In genomic region chr20:55685848-55686247, GRCh38 we compare ENCODE assay signal across 38 cellular contexts.
"Had no signal": no experiment of that assay in that cellular context is flagged by ENCODE, and none has a peak within 500 bp of the region (broad histone marks: within the 10 kb centered on the region; RNA-seq: fewer than 3 reads in every experiment).

No MANE protein-coding gene starts in this region.

- H3K27me3 Mint-ChIP-seq: activated CD4-positive, alpha-beta memory T cell treated with anti-CD3 and anti-CD28 coated beads, Interleukin-2, amount 10 ng/mL, durations not matched to agents 7 days and 5 days; activated CD4-positive, alpha-beta T cell treated with anti-CD3 and anti-CD28 coated beads, Interleukin-2, amount 10 ng/mL, durations not matched to agents 7 days and 5 days; activated naive CD8-positive, alpha-beta T cell treated with anti-CD3 and anti-CD28 coated beads for 36 hours; activated T-helper 17 cell treated with anti-CD3 and anti-CD28 coated beads, Interleukin-2, amount 50 U/mL, for 72 hours had no signal

- H3K36me3 ChIP-seq: adrenal gland, brain microvascular endothelial cell, breast epithelium, WERI-Rb-1 had no signal

- ATAC-seq: activated CD4-positive, alpha-beta T cell treated with anti-CD3 and anti-CD28 coated beads for 36 hours; activated CD4-positive, CD25-positive, alpha-beta regulatory T cell treated with anti-CD3 and anti-CD28 coated beads, Interleukin-2, amount 50 U/mL, for 24 hours; activated naive CD4-positive, alpha-beta T cell treated with anti-CD3 and anti-CD28 coated beads, Interleukin-2, amount 50 U/mL, for 72 hours; activated T-cell treated with anti-CD3 and anti-CD28 coated beads, Interleukin-2, amount 50 U/mL, for 4 hours; activated T-cell treated with anti-CD3 and anti-CD28 coated beads, Interleukin-2, amount 50 U/mL, for 72 hours; activated T-helper 17 cell treated with anti-CD3 and anti-CD28 coated beads, Interleukin-2, amount 50 U/mL, for 72 hours; body of pancreas; WTC11 had no signal

- H3K4me1 ChIP-seq: adrenal gland, body of pancreas, breast epithelium had no signal

- H3K4me3 ChIP-seq: adrenal gland, body of pancreas, breast epithelium had no signal

- H3K27ac ChIP-seq: body of pancreas, brain microvascular endothelial cell, breast epithelium, WERI-Rb-1 had no signal

- H3K4me3 Mint-ChIP-seq: activated CD4-positive, alpha-beta memory T cell treated with anti-CD3 and anti-CD28 coated beads, Interleukin-2, amount 10 ng/mL, durations not matched to agents 7 days and 5 days; activated CD4-positive, alpha-beta T cell treated with anti-CD3 and anti-CD28 coated beads for 36 hours; activated CD4-positive, alpha-beta T cell treated with anti-CD3 and anti-CD28 coated beads, Interleukin-2, amount 10 ng/mL, durations not matched to agents 7 days and 5 days; activated naive CD4-positive, alpha-beta T cell treated with anti-CD3 and anti-CD28 coated beads for 36 hours; activated naive CD8-positive, alpha-beta T cell treated with anti-CD3 and anti-CD28 coated beads for 36 hours; activated T-cell treated with anti-CD3 and anti-CD28 coated beads, Interleukin-2, amount 50 U/mL, for 4 hours; activated T-cell treated with anti-CD3 and anti-CD28 coated beads, Interleukin-2, amount 50 U/mL, for 72 hours; activated T-helper 1 cell treated with anti-CD3 and anti-CD28 coated beads, Interleukin-12 subunit alpha, Interleukin-12 subunit beta, Interleukin-2, Interleukin-4 antibody, amounts not matched to agents 30 ng/mL and 10 ng/mL and 1 ng/mL, durations not matched to agents 14 hours and 24 hours and 36 hours; activated T-helper 17 cell treated with anti-CD3 and anti-CD28 coated beads, Interleukin-2, amount 50 U/mL, for 72 hours; T-helper 1 cell treated with Interleukin-12 subunit alpha and Interleukin-12 subunit beta and Interleukin-4 antibody, amounts not matched to agents 30 μg/mL and 1 μg/mL, for 36 hours; T-helper 2 cell treated with Interferon-gamma antibody and Interleukin-4, amounts not matched to agents 5 μg/mL and 100 μg/mL, for 36 hours; WTC11 had no signal

- H3K36me3 Mint-ChIP-seq: activated naive CD4-positive, alpha-beta T cell treated with anti-CD3 and anti-CD28 coated beads, Interleukin-2, amount 50 U/mL, for 72 hours; activated naive CD8-positive, alpha-beta T cell treated with anti-CD3 and anti-CD28 coated beads for 36 hours had no signal

- H3K27me3 ChIP-seq: adrenal gland, body of pancreas, brain microvascular endothelial cell, breast epithelium had no signal

- H3K4me1 Mint-ChIP-seq: activated CD4-positive, alpha-beta memory T cell treated with anti-CD3 and anti-CD28 coated beads, Interleukin-2, amount 10 ng/mL, durations not matched to agents 7 days and 5 days; activated CD4-positive, alpha-beta T cell treated with anti-CD3 and anti-CD28 coated beads for 36 hours; activated CD4-positive, alpha-beta T cell treated with anti-CD3 and anti-CD28 coated beads, Interleukin-2, amount 10 ng/mL, durations not matched to agents 7 days and 5 days; activated naive CD8-positive, alpha-beta T cell treated with anti-CD3 and anti-CD28 coated beads for 36 hours; activated T-helper 17 cell treated with anti-CD3 and anti-CD28 coated beads, Interleukin-2, amount 50 U/mL, for 72 hours; WTC11 had no signal

- FAIRE-seq: astrocyte, TTC549 had no signal

- H3K27ac Mint-ChIP-seq: activated CD4-positive, alpha-beta memory T cell treated with anti-CD3 and anti-CD28 coated beads, Interleukin-2, amount 10 ng/mL, durations not matched to agents 7 days and 5 days; activated CD4-positive, alpha-beta T cell treated with anti-CD3 and anti-CD28 coated beads for 36 hours; activated CD4-positive, alpha-beta T cell treated with anti-CD3 and anti-CD28 coated beads, Interleukin-2, amount 10 ng/mL, durations not matched to agents 7 days and 5 days; activated naive CD4-positive, alpha-beta T cell treated with anti-CD3 and anti-CD28 coated beads for 36 hours; activated naive CD4-positive, alpha-beta T cell treated with anti-CD3 and anti-CD28 coated beads, Interleukin-2, amount 50 U/mL, for 72 hours; activated naive CD8-positive, alpha-beta T cell treated with anti-CD3 and anti-CD28 coated beads for 36 hours; activated T-cell treated with anti-CD3 and anti-CD28 coated beads, Interleukin-2, amount 50 U/mL, for 72 hours; activated T-helper 1 cell treated with anti-CD3 and anti-CD28 coated beads, Interleukin-12 subunit alpha, Interleukin-12 subunit beta, Interleukin-2, Interleukin-4 antibody, amounts not matched to agents 30 ng/mL and 10 ng/mL and 1 ng/mL, durations not matched to agents 14 hours and 24 hours and 36 hours; activated T-helper 17 cell treated with anti-CD3 and anti-CD28 coated beads, Interleukin-2, amount 50 U/mL, for 72 hours; T-helper 1 cell treated with Interleukin-12 subunit alpha and Interleukin-12 subunit beta and Interleukin-4 antibody, amounts not matched to agents 30 μg/mL and 1 μg/mL, for 36 hours; T-helper 2 cell treated with Interferon-gamma antibody and Interleukin-4, amounts not matched to agents 5 μg/mL and 100 μg/mL, for 36 hours; WTC11 had no signal

- H3K9me3 Mint-ChIP-seq: activated naive CD4-positive, alpha-beta T cell treated with anti-CD3 and anti-CD28 coated beads for 36 hours; activated naive CD8-positive, alpha-beta T cell treated with anti-CD3 and anti-CD28 coated beads for 36 hours; activated T-cell treated with anti-CD3 and anti-CD28 coated beads, Interleukin-2, amount 50 U/mL, for 4 hours; activated T-cell treated with anti-CD3 and anti-CD28 coated beads, Interleukin-2, amount 50 U/mL, for 72 hours had no signal

- DNase-seq: activated CD4-positive, alpha-beta memory T cell treated with anti-CD3 and anti-CD28 coated beads, Interleukin-2, amount 10 ng/mL, durations not matched to agents 7 days and 5 days; activated CD4-positive, alpha-beta T cell treated with anti-CD3 and anti-CD28 coated beads for 1 hour; activated CD4-positive, alpha-beta T cell treated with anti-CD3 and anti-CD28 coated beads for 36 hours; activated CD4-positive, alpha-beta T cell treated with anti-CD3 and anti-CD28 coated beads for 48 hours; activated CD4-positive, alpha-beta T cell treated with anti-CD3 and anti-CD28 coated beads, Interleukin-2, amount 10 ng/mL, durations not matched to agents 7 days and 5 days; activated CD4-positive, alpha-beta T cell treated with anti-CD3 and anti-CD28 coated beads, Interleukin-2, amount 50 U/mL, for 48 hours; activated CD4-positive, CD25-positive, alpha-beta regulatory T cell; activated CD8-positive, alpha-beta memory T cell treated with anti-CD3 and anti-CD28 coated beads, Interleukin-2, amount 50 U/mL, for 4 hours; activated effector memory CD4-positive, alpha-beta T cell treated with anti-CD3 and anti-CD28 coated beads, Interleukin-2, amount 50 U/mL, for 16 hours; activated gamma-delta T cell treated with Interleukin-2 at 50 U/mL for 16 hours; activated naive CD4-positive, alpha-beta T cell; activated naive CD4-positive, alpha-beta T cell treated with anti-CD3 and anti-CD28 coated beads for 36 hours; activated naive CD4-positive, alpha-beta T cell treated with anti-CD3 and anti-CD28 coated beads, Interleukin-2, amount 50 U/mL, for 16 hours; activated naive CD8-positive, alpha-beta T cell treated with anti-CD3 and anti-CD28 coated beads for 36 hours; activated T-cell treated with anti-CD3 and anti-CD28 coated beads for 4 hours; activated T-cell treated with anti-CD3 and anti-CD28 coated beads, Interleukin-2, amount 50 U/mL, for 1 hour; activated T-cell treated with anti-CD3 and anti-CD28 coated beads, Interleukin-2, amount 50 U/mL, for 4 hours; activated T-cell treated with anti-CD3 and anti-CD28 coated beads, Interleukin-2, amount 50 U/mL, for 72 hours; adrenal gland; amniotic stem cell; aorta; body of pancreas; brain microvascular endothelial cell; central memory CD4-positive, alpha-beta T cell; T-helper 1 cell; T-helper 2 cell; T-helper 9 cell; WERI-Rb-1 had no signal

- H3K9me3 ChIP-seq: adrenal gland, body of pancreas, breast epithelium had no signal
